ENCODE assay signal across 11 cellular contexts in the genomic region with DNA sequence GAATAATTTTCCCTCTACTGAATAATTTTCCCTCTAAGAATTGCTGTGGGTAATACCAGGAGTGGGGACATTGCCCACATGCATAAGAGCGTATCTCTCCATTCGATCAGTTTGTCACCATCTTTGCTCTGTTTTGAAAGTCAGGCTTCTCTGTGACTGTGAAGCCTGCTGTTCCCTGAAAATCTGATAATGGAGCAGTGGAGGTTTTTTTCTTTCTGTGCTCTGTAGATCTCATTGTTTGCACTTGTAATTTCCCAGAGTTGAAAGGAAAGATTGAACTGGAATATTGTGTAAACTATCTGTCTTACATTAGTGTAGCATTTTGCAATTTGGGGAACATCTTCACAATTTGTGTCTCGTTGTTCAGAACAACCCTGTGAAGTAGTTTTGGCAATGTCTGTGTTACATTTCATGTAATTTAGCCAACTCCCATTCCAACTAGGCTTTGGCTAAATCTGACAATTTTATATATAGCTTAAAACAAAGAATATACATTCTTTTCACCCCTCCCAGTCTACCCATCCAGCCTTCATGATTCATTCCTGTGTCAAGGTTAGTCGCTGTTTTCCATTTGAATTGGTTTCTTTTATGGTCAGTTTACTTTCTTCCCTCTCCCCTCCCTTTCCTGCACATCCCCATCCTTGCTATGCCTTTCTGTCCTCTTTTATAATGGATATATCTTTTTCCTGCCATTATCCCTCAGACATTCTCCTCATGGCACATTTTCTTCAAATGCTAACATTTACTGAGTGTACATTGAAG. TPM values are rescaled to one million over a fixed set of nuclear protein-coding genes. Genes with fewer than 3 reads are reported as not detected.
A peak's percentile ranks its signal among the peaks of the same experiment; 100 is the strongest.
DNase-seq lines count a peak whose midpoint lies in the region; ATAC-seq, FAIRE-seq and TF ChIP-seq lines count a peak whose summit lies in the region.
"Had no signal": no experiment of that assay in that cellular context is flagged by ENCODE, and none has a peak within 500 bp of the region (broad histone marks: within the 10 kb centered on the region; RNA-seq: fewer than 3 reads in every experiment).

No MANE protein-coding gene starts in this region.

- POLR2A ChIA-PET in naive thymus-derived CD8-positive, alpha-beta T cell (lab: Charles Lee): no interaction called here

- FAIRE-seq in RCC 7860 (lab: Jason Lieb, UNC): no peak

- H3K36me3 Mint-ChIP-seq in CD4-positive, CD25-positive, alpha-beta regulatory T cell: peaks cover 7% of the 10 kb centered on the region
- H3K36me3 Mint-ChIP-seq in naive thymus-derived CD8-positive, alpha-beta T cell: peaks cover 27 to 37% (median 29%) of the 10 kb centered on the region in 3 donors

- no peak for TF ChIP-seq CTCF in dorsolateral prefrontal cortex (IDR thresholded peaks at IDR 0.05 in 54 of 56, conservative IDR thresholded peaks at IDR 0.05 in 2 of 56; ENCODE audit: low read depth in 1 of 56, partially characterized antibody in 56 of 56)

- peak overlapping the region; percentile 50 to 94 (median 78) for H3K4me3 Mint-ChIP-seq in CD4-positive, CD25-positive, alpha-beta regulatory T cell
- peak overlapping the region in 8 of 10 donors; percentile 28 to 78 (median 52) for H3K4me3 Mint-ChIP-seq in naive thymus-derived CD8-positive, alpha-beta T cell

- no peak overlapping the region for H3K27ac ChIP-seq in CD4-positive, CD25-positive, alpha-beta regulatory T cell (ENCODE audit: insufficient read depth, low read length, poor library complexity, severe bottlenecking)
- H3K27ac ChIP-seq in dorsolateral prefrontal cortex: peak overlapping the region in 6 of 59 donors; percentile 6 to 48 (median 18)

- intact Hi-C loops in dorsolateral prefrontal cortex (cut with DNase I): loop anchor here in 1 of 2 donors (10.0 kb wide), 2 partner anchors 319 to 871 kb away; partner anchors contain the start of genes NBDY and ZXDA

- peaks cover 4% of the 10 kb centered on the region for H3K27me3 Mint-ChIP-seq in CD4-positive, CD25-positive, alpha-beta regulatory T cell
- H3K27me3 Mint-ChIP-seq in naive thymus-derived CD8-positive, alpha-beta T cell: no peaks in the 10 kb centered on the region

- H3K4me3 ChIP-seq in CD4-positive, CD25-positive, alpha-beta regulatory T cell (ENCODE audit: low read depth, low read length): peak overlapping the region; percentile 62
- H3K4me3 ChIP-seq in NT2/D1 (ENCODE audit: insufficient read length, low read depth) (peak overlapping the region; percentile 4), dorsolateral prefrontal cortex (peak overlapping the region in 39 of 59 donors; percentile 2 to 52 (median 25))

- H3K9ac ChIP-seq in NT2/D1 (ENCODE audit: insufficient read length, low read depth): no peak overlapping the region

- DNase-seq in CD4-positive, CD25-positive, alpha-beta regulatory T cell: no peak
- no peak for DNase-seq in NT2/D1 (ENCODE audit: low read depth, low spot score)
- no peak for DNase-seq in dorsolateral prefrontal cortex
- no peak for DNase-seq in naive thymus-derived CD8-positive, alpha-beta T cell
- no peak for DNase-seq in stimulated activated CD4-positive, alpha-beta T cell treated with anti-CD3 and anti-CD28 coated beads, Interleukin-4, amount 100 ng/mL, for 24 hours
- DNase-seq in midbrain (lab: John Stamatoyannopoulos, UW): no peak
- DNase-seq in RCC 7860 (ENCODE audit: low spot score): no peak
- no peak for DNase-seq in COLO829 (ENCODE audit: low spot score)
- DNase-seq: GOT3, KBM-7, SIG-M5 had no signal

- no peak overlapping the region for H3K27ac Mint-ChIP-seq in CD4-positive, CD25-positive, alpha-beta regulatory T cell
- peak overlapping the region in 1 of 10 donors; percentile 7 for H3K27ac Mint-ChIP-seq in naive thymus-derived CD8-positive, alpha-beta T cell

- H3K36me3 ChIP-seq in CD4-positive, CD25-positive, alpha-beta regulatory T cell (ENCODE audit: control insufficient read depth, insufficient read depth, low read length): no peaks in the 10 kb centered on the region
- H3K36me3 ChIP-seq in NT2/D1 (ENCODE audit: insufficient read depth, insufficient read length, low read length): peaks cover 8% of the 10 kb centered on the region

- H3K9me3 ChIP-seq in CD4-positive, CD25-positive, alpha-beta regulatory T cell (ENCODE audit: control insufficient read depth in 2 of 2, low read length in 2 of 2): no peaks in the 10 kb centered on the region
- H3K9me3 ChIP-seq in NT2/D1 (ENCODE audit: insufficient read depth, low read length): no peaks in the 10 kb centered on the region

- H3K4me1 Mint-ChIP-seq in CD4-positive, CD25-positive, alpha-beta regulatory T cell: peaks cover 20 to 41% (median 30%) of the 10 kb centered on the region in 4 donors
- H3K4me1 Mint-ChIP-seq in naive thymus-derived CD8-positive, alpha-beta T cell: peaks cover 7 to 37% (median 27%) of the 10 kb centered on the region in 4 donors

- no peak for ATAC-seq in CD4-positive, CD25-positive, alpha-beta regulatory T cell (ENCODE audit: low read depth in 2 of 2)
- no peak for ATAC-seq in naive thymus-derived CD8-positive, alpha-beta T cell

- peaks cover 0 to 2% (median 0%) of the 10 kb centered on the region in 7 donors for H3K9me3 Mint-ChIP-seq in CD4-positive, CD25-positive, alpha-beta regulatory T cell
- peaks cover 0 to 40% (median 9%) of the 10 kb centered on the region in 9 donors for H3K9me3 Mint-ChIP-seq in naive thymus-derived CD8-positive, alpha-beta T cell

- H3K27me3 ChIP-seq in CD4-positive, CD25-positive, alpha-beta regulatory T cell (ENCODE audit: control insufficient read depth, insufficient read depth, low read length): no peaks in the 10 kb centered on the region
- H3K27me3 ChIP-seq in NT2/D1 (ENCODE audit: insufficient read depth, insufficient read length) (no peaks in the 10 kb centered on the region), dorsolateral prefrontal cortex (peaks cover 0 to 36% (median 1%) of the 10 kb centered on the region in 45 donors)

- H3K4me1 ChIP-seq in CD4-positive, CD25-positive, alpha-beta regulatory T cell (ENCODE audit: control insufficient read depth, insufficient read depth, low read length, poor library complexity, severe bottlenecking): peaks cover 12% of the 10 kb centered on the region
- no peaks in the 10 kb centered on the region for H3K4me1 ChIP-seq in NT2/D1 (ENCODE audit: insufficient read depth, insufficient read length)

RNA-seq across cellular contexts. Expression of gene ZXDB, which starts 4.5 kb away (rescaled TPM):
- 21.3 TPM for total RNA-seq in CD4-positive, CD25-positive, alpha-beta regulatory T cell
- 1 to 10 TPM; 2.9 to 7.3 (median 4.9) TPM for polyA plus RNA-seq in CD4-positive, CD25-positive, alpha-beta regulatory T cell
- 10 to 100 TPM in 70 of 120 experiments, 1 to 10 TPM in 50; 6.9 to 13.4 (median 10.2) TPM for total RNA-seq in dorsolateral prefrontal cortex
- 10 to 100 TPM; 16.7 to 16.9 TPM for total RNA-seq in naive thymus-derived CD8-positive, alpha-beta T cell
- 1 to 10 TPM; 3.1 to 6.2 (median 4.0) TPM for polyA plus RNA-seq in naive thymus-derived CD8-positive, alpha-beta T cell

Comparison
In these comparisons a context has a peak if more than half of its experiments do, and no peak if none do; other contexts are left out.
1. H3K4me3 ChIP-seq: peak in every context shown above with its lines; median percentile 62 in CD4-positive, CD25-positive, alpha-beta regulatory T cell; 25 in dorsolateral prefrontal cortex; 4 in NT2/D1.